Comparison of ENCODE assay signal across 29 cellular contexts in the genomic region with DNA sequence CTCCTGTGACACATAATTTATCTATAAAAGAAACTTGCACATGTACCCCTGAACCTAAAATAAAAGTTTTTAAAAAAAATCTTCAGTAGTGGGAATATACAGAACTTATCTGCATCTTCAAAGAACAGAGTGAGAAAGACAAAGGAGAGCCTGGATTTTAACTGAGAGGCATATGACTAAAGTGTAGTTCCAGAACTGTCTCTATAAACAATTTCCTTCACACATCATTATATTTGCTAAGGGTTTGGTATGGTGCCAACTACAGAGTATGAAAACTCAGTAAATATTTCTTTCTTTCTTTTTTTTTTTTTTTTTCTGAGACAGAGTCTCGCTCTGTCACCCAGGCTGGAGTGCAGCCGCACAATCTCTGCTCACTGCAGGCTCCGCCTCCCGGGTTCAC.
"Had no signal": no experiment of that assay in that cellular context is flagged by ENCODE, and none has a peak within 500 bp of the region (broad histone marks: within the 10 kb centered on the region; RNA-seq: fewer than 3 reads in every experiment).

No MANE protein-coding gene starts in this region.

- H3K4me1 ChIP-seq: left ventricle myocardium inferior, pancreas, prostate gland, stomach, testis, thyroid gland, vagina had no signal

- H3K9me3 Mint-ChIP-seq: immature natural killer cell; memory B cell; naive thymus-derived CD8-positive, alpha-beta T cell; nephron; neural crest cell; stimulated activated naive B cell treated with anti-CD40 and anti-IgM and Interleukin-4, amounts not matched to agents 10 μg/mL and 1 μg/mL and 100 μg/mL, for 72 hours had no signal

- DNase-seq: hypothalamus; immature natural killer cell; kidney; left colon; left ventricle myocardium inferior; naive thymus-derived CD8-positive, alpha-beta T cell; nucleus accumbens; pancreas; posterior cingulate gyrus; retina; right cardiac atrium; stimulated activated CD4-positive, alpha-beta T cell treated with anti-CD3 and anti-CD28 coated beads, Interleukin-12 subunit alpha, Interleukin-12 subunit beta, amount 100 ng/mL, for 4 hours; stimulated activated CD4-positive, alpha-beta T cell treated with anti-CD3 and anti-CD28 coated beads, Interleukin-15, amount 100 ng/mL, for 24 hours; stimulated activated CD4-positive, alpha-beta T cell treated with anti-CD3 and anti-CD28 coated beads, Interleukin-2, amount 100 ng/mL, for 24 hours; stimulated activated CD4-positive, alpha-beta T cell treated with anti-CD3 and anti-CD28 coated beads, Interleukin-4, amount 100 ng/mL, for 1 hour; stimulated activated naive B cell treated with anti-CD40 and anti-IgM and Interleukin-4, amounts not matched to agents 10 μg/mL and 1 μg/mL and 100 μg/mL, for 72 hours; stimulated activated naive CD8-positive, alpha-beta T cell treated with anti-CD3 and anti-CD28 coated beads, Interleukin-15, Interleukin-2, amounts not matched to agents 100 U/mL and 50 U/mL, for 24 hours; stomach; testis; thyroid gland; transverse colon had no signal

- H3K36me3 ChIP-seq: left ventricle myocardium inferior, pancreas, prostate gland, stomach, thyroid gland, transverse colon, upper lobe of left lung, vagina had no signal

- H3K27ac ChIP-seq: left ventricle myocardium inferior, pancreas, prostate gland, skin epidermis, stomach, testis, thyroid gland, transverse colon, upper lobe of left lung, vagina had no signal

- H3K36me3 Mint-ChIP-seq: immature natural killer cell; memory B cell; naive thymus-derived CD8-positive, alpha-beta T cell; stimulated activated naive B cell treated with anti-CD40 and anti-IgM and Interleukin-4, amounts not matched to agents 10 μg/mL and 1 μg/mL and 100 μg/mL, for 72 hours had no signal

- H3K4me1 Mint-ChIP-seq: memory B cell, nephron, neural crest cell had no signal

- H3K27me3 Mint-ChIP-seq: memory B cell; naive thymus-derived CD8-positive, alpha-beta T cell; stimulated activated naive B cell treated with anti-CD40 and anti-IgM and Interleukin-4, amounts not matched to agents 10 μg/mL and 1 μg/mL and 100 μg/mL, for 72 hours had no signal

- H3K27me3 ChIP-seq: pancreas, stomach, testis, thyroid gland, transverse colon, upper lobe of left lung, vagina had no signal

- ATAC-seq: left colon; naive thymus-derived CD8-positive, alpha-beta T cell; pancreas; right cardiac atrium; sciatic nerve; stimulated activated naive B cell treated with anti-CD40 and anti-IgM and Interleukin-4, amounts not matched to agents 10 μg/mL and 1 μg/mL and 100 μg/mL, for 72 hours; stimulated activated naive CD8-positive, alpha-beta T cell treated with anti-CD3 and anti-CD28 coated beads, Interleukin-15, Interleukin-2, amounts not matched to agents 100 U/mL and 50 U/mL, for 24 hours had no signal

- H3K9me3 ChIP-seq: left ventricle myocardium inferior, pancreas, prostate gland, stomach, testis, thyroid gland, transverse colon, upper lobe of left lung, vagina had no signal

- H3K4me3 ChIP-seq: left ventricle myocardium inferior, pancreas, prostate gland, skin epidermis, stomach, testis, thyroid gland, transverse colon, upper lobe of left lung, vagina had no signal

- H3K4me3 Mint-ChIP-seq: immature natural killer cell; memory B cell; naive thymus-derived CD8-positive, alpha-beta T cell; nephron; neural crest cell; stimulated activated naive B cell treated with anti-CD40 and anti-IgM and Interleukin-4, amounts not matched to agents 10 μg/mL and 1 μg/mL and 100 μg/mL, for 72 hours had no signal

- H3K27ac Mint-ChIP-seq: immature natural killer cell; memory B cell; naive thymus-derived CD8-positive, alpha-beta T cell; nephron had no signal
